Comparison of ENCODE assay signal across 21 cellular contexts in genomic region chr12:52369809-52370208, GRCh38. TPM values are rescaled to one million over a fixed set of nuclear protein-coding genes. Genes with fewer than 3 reads are reported as not detected.
A peak's percentile ranks its signal among the peaks of the same experiment; 100 is the strongest.
DNase-seq lines count a peak whose midpoint lies in the region; ATAC-seq and TF ChIP-seq lines count a peak whose summit lies in the region.
"Had no signal": no experiment of that assay in that cellular context is flagged by ENCODE, and none has a peak within 500 bp of the region (broad histone marks: within the 10 kb centered on the region; RNA-seq: fewer than 3 reads in every experiment).

No MANE protein-coding gene starts in this region.

- peak; percentile 68 for DNase-seq in cardiac septum (ENCODE audit: low spot score)
- DNase-seq in heart right ventricle = no peak
- DNase-seq in CD14-positive monocyte (ENCODE audit: low spot score) = peak; percentile 43
- peak; percentile 44 for DNase-seq in osteoblast (ENCODE audit: insufficient read length, low spot score, missing footprints)
- no peak for DNase-seq in SW 1271 (lab: John Stamatoyannopoulos, UW)
- DNase-seq: 8988T; CD4-positive, alpha-beta T cell; CD8-positive, alpha-beta memory T cell; DMS 273 treated with DMSO at 0.1 percent for 48 hours; DMS79; EL; GDM1; H7; HCEC 1CT had no signal

- peaks cover 0 to 4% (median 2%) of the 10 kb centered on the region in 7 donors for H3K9me3 Mint-ChIP-seq in CD14-positive monocyte
- H3K9me3 Mint-ChIP-seq: CD4-positive, alpha-beta T cell had no signal

- no peak overlapping the region for H3K4me3 Mint-ChIP-seq in CD14-positive monocyte
- H3K4me3 Mint-ChIP-seq: CD4-positive, alpha-beta T cell; CD8-positive, alpha-beta memory T cell had no signal

- H2AFZ ChIP-seq in osteoblast (ENCODE audit: low read length) = no peak overlapping the region
- H2AFZ ChIP-seq: GM23248 had no signal

- H3K27ac ChIP-seq in heart right ventricle (no peak overlapping the region), osteoblast (ENCODE audit: low read depth, low read length) (no peak overlapping the region)
- H3K27ac ChIP-seq: C4-2B, GM23248 had no signal

- no peaks in the 10 kb centered on the region for H3K36me3 Mint-ChIP-seq in CD14-positive monocyte
- H3K36me3 Mint-ChIP-seq: CD8-positive, alpha-beta memory T cell had no signal

- H3K9me3 ChIP-seq in heart right ventricle (peaks cover 0 to 7% (median 0%) of the 10 kb centered on the region in 11 donors), osteoblast (ENCODE audit: low read depth, low read length) (no peaks in the 10 kb centered on the region)

- H3K4me3 ChIP-seq in heart right ventricle = no peak overlapping the region
- no peak overlapping the region for H3K4me3 ChIP-seq in osteoblast (ENCODE audit: insufficient read depth, low read length)
- H3K4me3 ChIP-seq: GM12878, GM23248 had no signal

- no peak overlapping the region for H3K4me2 ChIP-seq in osteoblast (ENCODE audit: insufficient read depth, low read length)

- H3K27ac Mint-ChIP-seq in CD14-positive monocyte = no peak overlapping the region
- H3K27ac Mint-ChIP-seq: CD4-positive, alpha-beta T cell had no signal

- ATAC-seq in heart right ventricle (no peak), HG02610 (IDR thresholded peaks at IDR 0.05; ENCODE audit: unreplicated experiment) (no peak)
- ATAC-seq: GM12878 had no signal

- 66 to 72% methylated on average over 6 of the region's 6 CpGs for WGBS in heart right ventricle, 2 donors

- intact Hi-C loops in cardiac septum (cut with DNase I) = loop anchor here (10.0 kb wide), 1 partner anchor 615 kb away; no protein-coding TSS in a partner anchor
- intact Hi-C loops in heart right ventricle (cut with DNase I) = loop anchor here in 9 of 10 donors (2.0 to 10.0 kb wide), 13 partner anchors 135 to 615 kb away; no protein-coding TSS in a partner anchor
- intact Hi-C loops in CD14-positive monocyte (cut with micrococcal nuclease) = loop anchor here (5.0 kb wide), 2 partner anchors 507 to 612 kb away; no protein-coding TSS in a partner anchor

- H3K4me1 ChIP-seq in heart right ventricle = no peaks in the 10 kb centered on the region
- H3K4me1 ChIP-seq in osteoblast (ENCODE audit: insufficient read depth, low read length) = peaks cover 9% of the 10 kb centered on the region

- H3K36me3 ChIP-seq in heart right ventricle = no peaks in the 10 kb centered on the region
- no peaks in the 10 kb centered on the region for H3K36me3 ChIP-seq in osteoblast (ENCODE audit: insufficient read depth, low read length)

- TF ChIP-seq CTCF in heart right ventricle (IDR thresholded peaks at IDR 0.05) (no peak), CD14-positive monocyte (IDR thresholded peaks at IDR 0.05) (no peak), osteoblast (IDR thresholded peaks at IDR 0.05; ENCODE audit: extremely low read depth, low read depth, low read length) (no peak)

- peaks cover 0 to 35% (median 13%) of the 10 kb centered on the region in 7 donors for H3K27me3 ChIP-seq in heart right ventricle
- H3K27me3 ChIP-seq in osteoblast (ENCODE audit: insufficient read depth, low read length) = peaks cover 17% of the 10 kb centered on the region

- peaks cover 8 to 15% (median 9%) of the 10 kb centered on the region in 3 donors for H3K27me3 Mint-ChIP-seq in CD14-positive monocyte (ENCODE audit: low read depth in 3 of 3)

- H3K4me1 Mint-ChIP-seq in CD14-positive monocyte = no peaks in the 10 kb centered on the region
- H3K4me1 Mint-ChIP-seq: CD8-positive, alpha-beta memory T cell had no signal

- H4K20me1 ChIP-seq in osteoblast (ENCODE audit: insufficient read depth, low read length) = no peaks in the 10 kb centered on the region

- no peaks in the 10 kb centered on the region for H3K79me2 ChIP-seq in osteoblast (ENCODE audit: insufficient read depth, low read length)

RNA-seq across cellular contexts. Expression of gene KRT85, which starts 2.5 kb away (rescaled TPM):
- total RNA-seq in cardiac septum (not detected), heart right ventricle (not detected), osteoblast (not detected in 2 replicates)
- polyA plus RNA-seq in heart right ventricle (not detected), CD14-positive monocyte (not detected)
- total RNA-seq: A673; CD4-positive, alpha-beta T cell; CD8-positive, alpha-beta memory T cell; GM23248; H1; H7 had no signal
- polyA plus RNA-seq: BJ; CD8-positive, alpha-beta memory T cell; GM23248; H1 had no signal

RNA-seq across cellular contexts. Expression of gene KRT84, which starts 15.6 kb away (rescaled TPM):
- total RNA-seq in cardiac septum (not detected), heart right ventricle (not detected), osteoblast (not detected in 2 replicates)
- polyA plus RNA-seq in heart right ventricle (not detected), CD14-positive monocyte (not detected)
- total RNA-seq: A673; CD4-positive, alpha-beta T cell; CD8-positive, alpha-beta memory T cell; GM12878; GM23248; H1; H7 had no signal
- polyA plus RNA-seq: BJ; CD8-positive, alpha-beta memory T cell; GM12878; GM23248; H1 had no signal

RNA-seq across cellular contexts. Expression of gene KRT82, which starts 36.3 kb away (rescaled TPM):
- total RNA-seq in cardiac septum (not detected), heart right ventricle (not detected), osteoblast (not detected in 2 replicates)
- polyA plus RNA-seq in heart right ventricle (not detected), CD14-positive monocyte (not detected)
- total RNA-seq: A673; CD4-positive, alpha-beta T cell; CD8-positive, alpha-beta memory T cell; GM12878; GM23248; H1; H7 had no signal
- polyA plus RNA-seq: BJ; CD8-positive, alpha-beta memory T cell; GM12878; GM23248; H1 had no signal

RNA-seq across cellular contexts. Expression of gene KRT83, which starts 48.6 kb away (rescaled TPM):
- total RNA-seq in cardiac septum (not detected), heart right ventricle (not detected), osteoblast (not detected in 2 replicates)
- polyA plus RNA-seq in heart right ventricle (not detected), CD14-positive monocyte (not detected)
- total RNA-seq: A673; CD4-positive, alpha-beta T cell; CD8-positive, alpha-beta memory T cell; GM12878; GM23248; H1 had no signal
- polyA plus RNA-seq: CD8-positive, alpha-beta memory T cell; GM12878; GM23248; H1 had no signal

Comparison
In these comparisons a context has a peak if more than half of its experiments do, and no peak if none do; other contexts are left out.
1. DNase-seq: peak in cardiac septum (single experiment), CD14-positive monocyte (single experiment) and osteoblast (single experiment); none in heart right ventricle (0 of 2) and SW 1271 (0 of 2).